In genomic region chr1:230427981-230428380, GRCh38 we compare ENCODE assay signal across 1 cellular context.
TF ChIP-seq lines count a peak whose summit lies in the region.

No MANE protein-coding gene starts in this region.

TF ChIP-seq in WTC11, 78 proteins besides CTCF, POLR2A, EP300 and RAD21 (continued from another document):
- TF ChIP-seq FOXP4 (CRISPR knock-in tag; IDR thresholded peaks at IDR 0.05) (no peak), ETV6 (CRISPR knock-in tag; IDR thresholded peaks at IDR 0.05) (peak; percentile 65; the same call in 1 of the 2 replicates), STAT6 (CRISPR knock-in tag; conservative IDR thresholded peaks at IDR 0.05; ENCODE audit: low read depth) (no peak), ZNF416 (CRISPR knock-in tag; IDR thresholded peaks at IDR 0.05) (no peak), FOXK1 (CRISPR knock-in tag; IDR thresholded peaks at IDR 0.05) (peak; percentile 66; the same call in 1 of the 2 replicates), E2F5 (CRISPR knock-in tag; IDR thresholded peaks at IDR 0.05) (no peak)
- TF ChIP-seq, protein P1, sequence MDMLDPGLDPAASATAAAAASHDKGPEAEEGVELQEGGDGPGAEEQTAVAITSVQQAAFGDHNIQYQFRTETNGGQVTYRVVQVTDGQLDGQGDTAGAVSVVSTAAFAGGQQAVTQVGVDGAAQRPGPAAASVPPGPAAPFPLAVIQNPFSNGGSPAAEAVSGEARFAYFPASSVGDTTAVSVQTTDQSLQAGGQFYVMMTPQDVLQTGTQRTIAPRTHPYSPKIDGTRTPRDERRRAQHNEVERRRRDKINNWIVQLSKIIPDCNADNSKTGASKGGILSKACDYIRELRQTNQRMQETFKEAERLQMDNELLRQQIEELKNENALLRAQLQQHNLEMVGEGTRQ (CRISPR knock-in tag; IDR thresholded peaks at IDR 0.05) = peak; percentile 24; the same call in 1 of the 2 replicates
TF ChIP-seq in WTC11: peak in this region for 3.
